Comparison of ENCODE assay signal across 7 cellular contexts in the genomic region with DNA sequence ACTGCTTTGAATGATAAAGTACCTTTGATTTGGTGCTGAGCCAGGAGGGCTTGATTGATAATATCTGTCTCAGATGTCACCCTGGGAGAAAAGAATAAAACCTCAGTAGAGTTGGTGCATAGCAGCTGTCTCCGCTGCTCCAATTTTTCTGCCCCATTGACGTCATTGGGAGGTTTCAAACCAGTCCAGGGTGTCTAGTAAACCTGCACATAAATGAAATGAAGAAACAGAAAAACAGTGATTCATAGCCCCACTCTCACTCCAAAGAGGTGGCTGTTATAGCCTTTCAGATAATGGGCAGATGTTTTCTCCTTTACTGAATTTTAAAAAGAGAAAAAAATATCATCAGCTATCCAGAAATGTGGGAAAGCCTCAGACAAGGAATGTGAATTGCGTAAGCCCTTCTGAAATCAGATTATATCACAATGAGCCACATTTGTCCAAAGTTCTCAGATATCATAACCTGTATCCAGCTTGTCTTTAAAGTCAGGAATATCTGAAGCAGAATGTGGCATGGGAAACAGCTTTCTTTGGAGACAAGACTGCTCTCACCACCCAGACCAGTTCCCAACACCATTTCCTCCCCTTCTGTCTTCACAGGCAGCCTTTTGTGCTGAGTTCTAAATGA.
DNase-seq lines count a peak whose midpoint lies in the region; ATAC-seq and TF ChIP-seq lines count a peak whose summit lies in the region.

No MANE protein-coding gene starts in this region.

- H3K9me3 Mint-ChIP-seq in WTC11 = no peaks in the 10 kb centered on the region

- no peaks in the 10 kb centered on the region for H3K36me3 ChIP-seq in fibroblast of lung (ENCODE audit: control insufficient read depth, insufficient read depth, low read length)
- no peaks in the 10 kb centered on the region for H3K36me3 ChIP-seq in Karpas-422 (ENCODE audit: insufficient read depth, low read length)

- ATAC-seq in WTC11 (peak; percentile 36; the same call in 1 of the 2 replicates), HG02840 (IDR thresholded peaks at IDR 0.05; ENCODE audit: low FRiP score, unreplicated experiment) (no peak), GM21447 (IDR thresholded peaks at IDR 0.05; ENCODE audit: unreplicated experiment) (no peak)

- H4K20me1 ChIP-seq in fibroblast of lung (ENCODE audit: control insufficient read depth, extremely low read depth, insufficient read depth, low read length) = no peaks in the 10 kb centered on the region
- H4K20me1 ChIP-seq in Karpas-422 (ENCODE audit: insufficient read depth, low read depth, low read length) = no peaks in the 10 kb centered on the region

- CTCF ChIA-PET in WTC11 (lab: Charles Lee) = no interaction called here

- no peak overlapping the region for H3K9ac ChIP-seq in fibroblast of lung (ENCODE audit: insufficient read depth, low read length)
- H3K9ac ChIP-seq in Karpas-422 (ENCODE audit: low read length) = no peak overlapping the region

- H3K9me2 ChIP-seq in Karpas-422 (replicated peaks; ENCODE audit: insufficient read depth, low read length) = no peaks in the 10 kb centered on the region

- H3K4me1 ChIP-seq in fibroblast of lung (ENCODE audit: control insufficient read depth, extremely low read depth, insufficient read depth, low read length) (no peaks in the 10 kb centered on the region), Karpas-422 (ENCODE audit: low read length) (no peaks in the 10 kb centered on the region)

- H3K27ac Mint-ChIP-seq in WTC11 = no peak overlapping the region

- POLR2A ChIA-PET in WTC11 (lab: Charles Lee) = no interaction called here

- H3K4me2 ChIP-seq in fibroblast of lung (ENCODE audit: extremely low read depth, insufficient read depth, low read length) = no peak overlapping the region
- H3K4me2 ChIP-seq in Karpas-422 (ENCODE audit: low read depth, low read length, poor library complexity, severe bottlenecking) = no peak overlapping the region

- H3K79me2 ChIP-seq in fibroblast of lung (ENCODE audit: control insufficient read depth, insufficient read depth, low read length) (no peaks in the 10 kb centered on the region), Karpas-422 (ENCODE audit: low read length) (no peaks in the 10 kb centered on the region)

- no peak for TF ChIP-seq EP300 in Ishikawa (IDR thresholded peaks at IDR 0.05; ENCODE audit: borderline replicate concordance)

- H3K4me3 ChIP-seq in fibroblast of lung (replicated peaks in 1 of 4; ENCODE audit: control extremely low read depth in 1 of 4, insufficient read depth in 1 of 4, low read depth in 3 of 4, low read length in 4 of 4) (no peak overlapping the region), Karpas-422 (ENCODE audit: low read length) (no peak overlapping the region)

- DNase-seq in WTC11 (ENCODE audit: low spot score) = no peak
- peak; percentile 64 to 94 for DNase-seq in fibroblast of lung (ENCODE audit: low read depth in 2 of 2)
- DNase-seq in stimulated activated CD8-positive, alpha-beta memory T cell treated with anti-CD3 and anti-CD28 coated beads, Interleukin-12 subunit alpha, Interleukin-12 subunit beta, amount 100 ng/mL, for 24 hours (ENCODE audit: extremely low read depth) = peak; percentile 1
- DNase-seq in Karpas-422 = no peak

- no peak for TF ChIP-seq RAD21 in Ishikawa (IDR thresholded peaks at IDR 0.05; ENCODE audit: low read depth)

- H3K27me3 Mint-ChIP-seq in WTC11 (ENCODE audit: low read depth) = no peaks in the 10 kb centered on the region

- H3K4me1 Mint-ChIP-seq in WTC11 = no peaks in the 10 kb centered on the region; the same call in 1 of the 2 replicates

- H3K36me3 Mint-ChIP-seq in WTC11 = no peaks in the 10 kb centered on the region

- H2AFZ ChIP-seq in fibroblast of lung (ENCODE audit: low read length) (no peak overlapping the region), Karpas-422 (ENCODE audit: low read length) (no peak overlapping the region)

- H3K27ac ChIP-seq in fibroblast of lung (ENCODE audit: insufficient read depth, low read length) (no peak overlapping the region), Karpas-422 (ENCODE audit: low read length) (no peak overlapping the region)

- no peaks in the 10 kb centered on the region for H3K9me3 ChIP-seq in fibroblast of lung (ENCODE audit: control insufficient read depth, insufficient read depth, low read depth, low read length)
- no peaks in the 10 kb centered on the region for H3K9me3 ChIP-seq in Karpas-422 (ENCODE audit: low read length)

- no peak overlapping the region for H3K4me3 Mint-ChIP-seq in WTC11

- H3K27me3 ChIP-seq in fibroblast of lung (ENCODE audit: control insufficient read depth, insufficient read depth, low read length) (no peaks in the 10 kb centered on the region), Karpas-422 (ENCODE audit: low read length) (no peaks in the 10 kb centered on the region)

- TF ChIP-seq CTCF in WTC11 (IDR thresholded peaks at IDR 0.05) (no peak), fibroblast of lung (conservative IDR thresholded peaks at IDR 0.05 in 1 of 2, IDR thresholded peaks at IDR 0.05 in 1 of 2; ENCODE audit: low read depth in 1 of 2, low read length in 2 of 2) (no peak)

TF ChIP-seq in Ishikawa, 13 proteins besides CTCF, POLR2A, EP300 and RAD21:
- TF ChIP-seq NFIC (IDR thresholded peaks at IDR 0.05) (no peak), CEBPB (IDR thresholded peaks at IDR 0.05) (peak; percentile 65; the same call in 1 of the 2 replicates)

TF ChIP-seq in WTC11, 78 proteins besides CTCF, POLR2A, EP300 and RAD21 (continues in another document):
- no peak for TF ChIP-seq NFYB (CRISPR knock-in tag; conservative IDR thresholded peaks at IDR 0.05; ENCODE audit: low read depth)
- TF ChIP-seq, protein P1, sequence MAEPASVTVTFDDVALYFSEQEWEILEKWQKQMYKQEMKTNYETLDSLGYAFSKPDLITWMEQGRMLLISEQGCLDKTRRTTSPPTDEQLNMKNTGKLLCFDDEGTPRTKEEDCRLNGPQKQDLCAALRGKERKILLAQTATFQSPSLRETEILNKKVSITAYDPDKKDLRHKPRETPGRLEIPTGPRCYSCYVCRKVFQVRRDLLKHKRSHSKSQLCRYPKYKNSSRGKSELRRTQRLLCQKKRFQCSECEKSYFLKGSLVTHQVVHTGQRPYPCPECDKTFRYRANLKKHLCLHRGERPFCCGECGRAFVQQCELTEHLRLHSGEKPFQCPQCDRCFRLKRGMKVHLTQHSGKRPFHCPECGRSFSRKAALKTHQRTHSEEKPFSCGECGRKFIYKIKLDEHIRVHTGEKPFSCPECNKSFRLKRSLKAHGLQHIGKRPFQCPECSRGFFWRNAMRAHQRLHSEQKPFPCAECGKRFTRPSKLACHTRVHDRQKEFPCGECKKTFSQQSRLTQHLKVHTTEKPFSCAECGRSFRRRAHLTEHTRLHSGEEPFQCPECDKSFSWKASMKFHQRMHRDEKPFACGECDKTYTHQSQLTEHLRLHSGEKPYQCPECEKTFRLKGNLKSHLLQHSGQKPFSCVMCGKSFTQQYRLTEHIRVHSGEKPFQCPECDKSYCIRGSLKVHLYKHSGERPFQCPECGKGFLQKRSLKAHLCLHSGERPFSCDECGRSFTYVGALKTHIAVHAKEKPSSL (CRISPR knock-in tag; conservative IDR thresholded peaks at IDR 0.05) = no peak
- no peak for TF ChIP-seq SP1 (CRISPR knock-in tag; conservative IDR thresholded peaks at IDR 0.05)
- TF ChIP-seq, protein P2, sequence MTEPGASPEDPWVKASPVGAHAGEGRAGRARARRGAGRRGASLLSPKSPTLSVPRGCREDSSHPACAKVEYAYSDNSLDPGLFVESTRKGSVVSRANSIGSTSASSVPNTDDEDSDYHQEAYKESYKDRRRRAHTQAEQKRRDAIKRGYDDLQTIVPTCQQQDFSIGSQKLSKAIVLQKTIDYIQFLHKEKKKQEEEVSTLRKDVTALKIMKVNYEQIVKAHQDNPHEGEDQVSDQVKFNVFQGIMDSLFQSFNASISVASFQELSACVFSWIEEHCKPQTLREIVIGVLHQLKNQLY (CRISPR knock-in tag; IDR thresholded peaks at IDR 0.05) = no peak
- TF ChIP-seq CREB1 (CRISPR knock-in tag; IDR thresholded peaks at IDR 0.05) = no peak
- TF ChIP-seq TCF7 (CRISPR knock-in tag; IDR thresholded peaks at IDR 0.05; ENCODE audit: low read depth) = no peak
- TF ChIP-seq, protein P3, sequence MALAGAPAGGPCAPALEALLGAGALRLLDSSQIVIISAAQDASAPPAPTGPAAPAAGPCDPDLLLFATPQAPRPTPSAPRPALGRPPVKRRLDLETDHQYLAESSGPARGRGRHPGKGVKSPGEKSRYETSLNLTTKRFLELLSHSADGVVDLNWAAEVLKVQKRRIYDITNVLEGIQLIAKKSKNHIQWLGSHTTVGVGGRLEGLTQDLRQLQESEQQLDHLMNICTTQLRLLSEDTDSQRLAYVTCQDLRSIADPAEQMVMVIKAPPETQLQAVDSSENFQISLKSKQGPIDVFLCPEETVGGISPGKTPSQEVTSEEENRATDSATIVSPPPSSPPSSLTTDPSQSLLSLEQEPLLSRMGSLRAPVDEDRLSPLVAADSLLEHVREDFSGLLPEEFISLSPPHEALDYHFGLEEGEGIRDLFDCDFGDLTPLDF (CRISPR knock-in tag; IDR thresholded peaks at IDR 0.05) = no peak
- TF ChIP-seq HMGA2 (CRISPR knock-in tag; IDR thresholded peaks at IDR 0.05) = no peak
- TF ChIP-seq SOX15 (CRISPR knock-in tag; IDR thresholded peaks at IDR 0.05) = no peak

Comparison
In these comparisons a context has a peak if more than half of its experiments do, and no peak if none do; other contexts are left out.
1. DNase-seq: peak in fibroblast of lung (2 of 2) and stimulated activated CD8-positive, alpha-beta memory T cell treated with anti-CD3 and anti-CD28 coated beads, Interleukin-12 subunit alpha, Interleukin-12 subunit beta, amount 100 ng/mL, for 24 hours (single experiment); none in WTC11 (single experiment) and Karpas-422 (single experiment).